ENCODE assay signal across 2 cellular contexts in the genomic region with DNA sequence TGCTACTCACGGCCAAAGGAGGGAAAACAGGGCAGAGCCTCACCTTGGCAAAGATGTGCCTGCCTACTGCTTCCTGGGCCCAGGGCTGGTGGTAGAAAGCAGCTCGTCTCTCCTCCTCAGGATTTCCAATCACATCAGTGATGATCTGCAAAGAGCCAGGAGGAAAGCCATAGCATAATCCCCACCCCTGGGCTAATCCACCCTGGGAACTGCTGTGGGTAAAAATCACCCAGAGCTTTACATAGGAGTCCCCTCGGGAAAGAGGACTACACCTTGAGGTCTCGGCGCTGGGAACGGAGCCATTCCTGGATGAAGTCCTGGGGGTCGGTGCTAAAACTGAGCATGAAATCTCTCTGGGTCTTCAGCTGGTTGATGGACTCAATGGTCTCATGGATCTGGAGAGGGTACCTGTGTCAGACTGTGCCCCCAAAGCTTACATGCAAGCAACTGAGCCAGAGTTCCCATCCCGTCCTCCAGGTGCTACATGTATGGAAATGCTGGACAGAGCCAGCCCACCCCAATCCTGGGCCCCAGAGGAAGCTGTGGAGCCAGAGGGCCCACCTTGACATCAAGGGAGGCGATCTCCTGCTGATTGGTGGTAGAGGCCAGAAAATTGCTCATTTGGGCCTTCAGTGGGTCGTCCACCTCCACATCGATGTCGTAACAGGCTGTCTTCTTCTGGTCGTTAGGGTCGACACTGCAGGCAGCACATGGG.
TF ChIP-seq lines count a peak whose summit lies in the region.

No MANE protein-coding gene starts in this region.

TF ChIP-seq in A549, 52 proteins besides CTCF, POLR2A, EP300 and RAD21:
- TF ChIP-seq CEBPB (IDR thresholded peaks at IDR 0.05) (no peak), POLR2AphosphoS2 (conservative IDR thresholded peaks at IDR 0.05; ENCODE audit: low read length) (peak; percentile 48), NR3C1 (IDR thresholded peaks at IDR 0.05) (no peak)

TF ChIP-seq in PFSK-1, 5 proteins besides CTCF, POLR2A, EP300 and RAD21:
- no peak for TF ChIP-seq TAF1 (IDR thresholded peaks at IDR 0.05; ENCODE audit: borderline replicate concordance, insufficient read depth, low read length)
- TF ChIP-seq, protein P1, sequence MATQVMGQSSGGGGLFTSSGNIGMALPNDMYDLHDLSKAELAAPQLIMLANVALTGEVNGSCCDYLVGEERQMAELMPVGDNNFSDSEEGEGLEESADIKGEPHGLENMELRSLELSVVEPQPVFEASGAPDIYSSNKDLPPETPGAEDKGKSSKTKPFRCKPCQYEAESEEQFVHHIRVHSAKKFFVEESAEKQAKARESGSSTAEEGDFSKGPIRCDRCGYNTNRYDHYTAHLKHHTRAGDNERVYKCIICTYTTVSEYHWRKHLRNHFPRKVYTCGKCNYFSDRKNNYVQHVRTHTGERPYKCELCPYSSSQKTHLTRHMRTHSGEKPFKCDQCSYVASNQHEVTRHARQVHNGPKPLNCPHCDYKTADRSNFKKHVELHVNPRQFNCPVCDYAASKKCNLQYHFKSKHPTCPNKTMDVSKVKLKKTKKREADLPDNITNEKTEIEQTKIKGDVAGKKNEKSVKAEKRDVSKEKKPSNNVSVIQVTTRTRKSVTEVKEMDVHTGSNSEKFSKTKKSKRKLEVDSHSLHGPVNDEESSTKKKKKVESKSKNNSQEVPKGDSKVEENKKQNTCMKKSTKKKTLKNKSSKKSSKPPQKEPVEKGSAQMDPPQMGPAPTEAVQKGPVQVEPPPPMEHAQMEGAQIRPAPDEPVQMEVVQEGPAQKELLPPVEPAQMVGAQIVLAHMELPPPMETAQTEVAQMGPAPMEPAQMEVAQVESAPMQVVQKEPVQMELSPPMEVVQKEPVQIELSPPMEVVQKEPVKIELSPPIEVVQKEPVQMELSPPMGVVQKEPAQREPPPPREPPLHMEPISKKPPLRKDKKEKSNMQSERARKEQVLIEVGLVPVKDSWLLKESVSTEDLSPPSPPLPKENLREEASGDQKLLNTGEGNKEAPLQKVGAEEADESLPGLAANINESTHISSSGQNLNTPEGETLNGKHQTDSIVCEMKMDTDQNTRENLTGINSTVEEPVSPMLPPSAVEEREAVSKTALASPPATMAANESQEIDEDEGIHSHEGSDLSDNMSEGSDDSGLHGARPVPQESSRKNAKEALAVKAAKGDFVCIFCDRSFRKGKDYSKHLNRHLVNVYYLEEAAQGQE (IDR thresholded peaks at IDR 0.05; ENCODE audit: insufficient read depth in 1 of 2, low read depth in 2 of 2, low read length in 2 of 2) = peak in 1 of 2 experiments; percentile 32; a peak in 1 of 4 replicates
- TF ChIP-seq POLR2AphosphoS5 (IDR thresholded peaks at IDR 0.05; ENCODE audit: low read depth, low read length) = peak; percentile 16; the same call in 1 of the 2 replicates
- no peak for TF ChIP-seq SIN3A (IDR thresholded peaks at IDR 0.05; ENCODE audit: borderline replicate concordance, insufficient read depth, low read length)
- no peak for TF ChIP-seq FOXP2 (optimal IDR thresholded peaks at IDR 0.05; ENCODE audit: borderline replicate concordance, extremely low read depth, extremely low read length, insufficient read depth)
